Comparison of ENCODE assay signal across 20 cellular contexts in genomic region chr7:147804032-147804431, GRCh38.
"Had no signal": no experiment of that assay in that cellular context is flagged by ENCODE, and none has a peak within 500 bp of the region (broad histone marks: within the 10 kb centered on the region; RNA-seq: fewer than 3 reads in every experiment).

No MANE protein-coding gene starts in this region.

- H3K36me3 Mint-ChIP-seq: activated CD4-positive, alpha-beta memory T cell treated with anti-CD3 and anti-CD28 coated beads for 36 hours; activated naive CD8-positive, alpha-beta T cell; naive thymus-derived CD8-positive, alpha-beta T cell had no signal

- H3K9me3 Mint-ChIP-seq: activated T-helper 1 cell treated with anti-CD3 and anti-CD28 coated beads, Interleukin-12 subunit alpha, Interleukin-12 subunit beta, Interleukin-2, Interleukin-4 antibody, amounts not matched to agents 30 ng/mL and 10 ng/mL and 1 ng/mL, durations not matched to agents 14 hours and 24 hours and 36 hours had no signal

- H3K9me3 ChIP-seq: neutrophil, pancreas, right lobe of liver, suprapubic skin, transverse colon, uterus had no signal

- H3K36me3 ChIP-seq: neutrophil, pancreas, right lobe of liver, suprapubic skin, transverse colon, uterus had no signal

- ATAC-seq: activated CD4-positive, alpha-beta T cell treated with anti-CD3 and anti-CD28 coated beads for 36 hours; left cardiac atrium; naive thymus-derived CD8-positive, alpha-beta T cell; pancreas; right lobe of liver; stimulated activated naive CD8-positive, alpha-beta T cell treated with anti-CD3 and anti-CD28 coated beads, Interleukin-15, amount 100 ng/mL, for 72 hours had no signal

- H3K27me3 ChIP-seq: hepatocyte, neutrophil, pancreas, right lobe of liver, suprapubic skin, transverse colon, uterus had no signal

- H3K27me3 Mint-ChIP-seq: activated CD4-positive, alpha-beta memory T cell treated with anti-CD3 and anti-CD28 coated beads for 36 hours; activated CD4-positive, alpha-beta T cell treated with anti-CD3 and anti-CD28 coated beads for 36 hours; activated naive CD8-positive, alpha-beta T cell; dendritic cell treated with granulocyte-macrophage colony-stimulating factor and Interleukin-4, amounts not matched to agents 40 ng/mL and 50 ng/mL, for 4 days; naive thymus-derived CD8-positive, alpha-beta T cell; stimulated activated naive CD8-positive, alpha-beta T cell treated with anti-CD3 and anti-CD28 coated beads, Interleukin-15, amount 100 ng/mL, for 72 hours had no signal

- H3K27ac ChIP-seq: hepatocyte, neutrophil, pancreas, right lobe of liver, suprapubic skin, transverse colon, uterus had no signal

- H3K4me1 ChIP-seq: pancreas, right lobe of liver, suprapubic skin, transverse colon, uterus had no signal

- H3K4me3 ChIP-seq: hepatocyte, pancreas, right lobe of liver, suprapubic skin, transverse colon, uterus had no signal

- H3K4me3 Mint-ChIP-seq: activated CD4-positive, alpha-beta memory T cell treated with anti-CD3 and anti-CD28 coated beads for 36 hours; activated CD4-positive, alpha-beta T cell treated with anti-CD3 and anti-CD28 coated beads for 36 hours; activated naive CD8-positive, alpha-beta T cell; activated T-helper 1 cell treated with anti-CD3 and anti-CD28 coated beads, Interleukin-12 subunit alpha, Interleukin-12 subunit beta, Interleukin-2, Interleukin-4 antibody, amounts not matched to agents 30 ng/mL and 10 ng/mL and 1 ng/mL, durations not matched to agents 14 hours and 24 hours and 36 hours; dendritic cell treated with granulocyte-macrophage colony-stimulating factor and Interleukin-4, amounts not matched to agents 40 ng/mL and 50 ng/mL, for 4 days; naive thymus-derived CD8-positive, alpha-beta T cell; stimulated activated naive CD8-positive, alpha-beta T cell treated with anti-CD3 and anti-CD28 coated beads, Interleukin-15, amount 100 ng/mL, for 72 hours; WTC11 had no signal

- DNase-seq: activated CD4-positive, alpha-beta memory T cell treated with anti-CD3 and anti-CD28 coated beads for 36 hours; activated CD4-positive, alpha-beta T cell treated with anti-CD3 and anti-CD28 coated beads for 36 hours; activated T-cell treated with anti-CD3 and anti-CD28 coated beads for 4 hours; effector CD8-positive, alpha-beta T cell; left cardiac atrium; naive thymus-derived CD8-positive, alpha-beta T cell; pancreas; right lobe of liver; small intestine; stimulated activated CD4-positive, alpha-beta T cell treated with anti-CD3 and anti-CD28 coated beads, Interleukin-4, amount 100 ng/mL, for 1 hour; stimulated activated naive CD8-positive, alpha-beta T cell treated with anti-CD3 and anti-CD28 coated beads, Interleukin-15, amount 100 ng/mL, for 72 hours; transverse colon; uterus had no signal

- H3K27ac Mint-ChIP-seq: activated CD4-positive, alpha-beta memory T cell treated with anti-CD3 and anti-CD28 coated beads for 36 hours; activated CD4-positive, alpha-beta T cell treated with anti-CD3 and anti-CD28 coated beads for 36 hours; activated naive CD8-positive, alpha-beta T cell; activated T-helper 1 cell treated with anti-CD3 and anti-CD28 coated beads, Interleukin-12 subunit alpha, Interleukin-12 subunit beta, Interleukin-2, Interleukin-4 antibody, amounts not matched to agents 30 ng/mL and 10 ng/mL and 1 ng/mL, durations not matched to agents 14 hours and 24 hours and 36 hours; dendritic cell treated with granulocyte-macrophage colony-stimulating factor and Interleukin-4, amounts not matched to agents 40 ng/mL and 50 ng/mL, for 4 days; naive thymus-derived CD8-positive, alpha-beta T cell; stimulated activated naive CD8-positive, alpha-beta T cell treated with anti-CD3 and anti-CD28 coated beads, Interleukin-15, amount 100 ng/mL, for 72 hours; WTC11 had no signal

- H3K4me1 Mint-ChIP-seq: activated CD4-positive, alpha-beta T cell treated with anti-CD3 and anti-CD28 coated beads for 36 hours; naive thymus-derived CD8-positive, alpha-beta T cell; stimulated activated naive CD8-positive, alpha-beta T cell treated with anti-CD3 and anti-CD28 coated beads, Interleukin-15, amount 100 ng/mL, for 72 hours had no signal
